Comparison of ENCODE assay signal across 18 cellular contexts in genomic region chr3:41204369-41204768, GRCh38. TPM values are rescaled to one million over a fixed set of nuclear protein-coding genes. Genes with fewer than 3 reads are reported as not detected.
A peak's percentile ranks its signal among the peaks of the same experiment; 100 is the strongest.
DNase-seq lines count a peak whose midpoint lies in the region; ATAC-seq and TF ChIP-seq lines count a peak whose summit lies in the region.
"Had no signal": no experiment of that assay in that cellular context is flagged by ENCODE, and none has a peak within 500 bp of the region (broad histone marks: within the 10 kb centered on the region; RNA-seq: fewer than 3 reads in every experiment).

No MANE protein-coding gene starts in this region.

- no peaks in the 10 kb centered on the region for H4K20me1 ChIP-seq in H9 (ENCODE audit: control insufficient read depth, insufficient read depth, insufficient read length)

- intact Hi-C loops in esophagus squamous epithelium (cut with DNase I), result no loop called here

- no peak for ATAC-seq in T-helper 17 cell
- ATAC-seq: gastroesophageal sphincter; stimulated activated naive CD8-positive, alpha-beta T cell treated with anti-CD3 and anti-CD28 coated beads, Interleukin-15, amount 100 ng/mL, for 72 hours had no signal

- peaks cover 87% of the 10 kb centered on the region for H3K4me1 Mint-ChIP-seq in activated naive CD4-positive, alpha-beta T cell treated with anti-CD3 and anti-CD28 coated beads, Interleukin-2, amount 50 U/mL, for 24 hours
- peaks cover 71% of the 10 kb centered on the region for H3K4me1 Mint-ChIP-seq in T-helper 17 cell
- H3K4me1 Mint-ChIP-seq in glutamatergic neuron (ENCODE audit: low read depth, unreplicated experiment), result peaks cover 48% of the 10 kb centered on the region
- H3K4me1 Mint-ChIP-seq in H9, result peaks cover 71 to 79% of the 10 kb centered on the region in 2 experiments

- no peak overlapping the region for H3K56ac ChIP-seq in H9 (ENCODE audit: insufficient read length, low read depth, low read length)

- H3K23me2 ChIP-seq in H9 (ENCODE audit: insufficient read length, low read depth, low read length, poor library complexity, severe bottlenecking), result peaks cover 14% of the 10 kb centered on the region

- H2AFZ ChIP-seq in H9 (ENCODE audit: low read length), result no peak overlapping the region
- H2AFZ ChIP-seq: GM23248 had no signal

- DNase-seq in activated naive CD4-positive, alpha-beta T cell (lab: John Stamatoyannopoulos, UW), result no peak
- DNase-seq in T-helper 17 cell (no peak), glutamatergic neuron (no peak), esophagus squamous epithelium (lab: John Stamatoyannopoulos, UW) (no peak), H9 (no peak), HPDE6-E6E7 (ENCODE audit: extremely low spot score) (no peak)
- DNase-seq: activated CD4-positive, alpha-beta T cell treated with anti-CD3 and anti-CD28 coated beads, Interleukin-2, amount 50 U/mL, for 1 hour; COR-L47; GM23248; Kasumi-1; NCI-H1436; SJCRH30; stimulated activated CD4-positive, alpha-beta T cell treated with anti-CD3 and anti-CD28 coated beads, Interleukin-15, amount 100 ng/mL, for 24 hours; stimulated activated naive CD8-positive, alpha-beta T cell treated with anti-CD3 and anti-CD28 coated beads, Interleukin-15, amount 100 ng/mL, for 72 hours had no signal

- no peak overlapping the region for H3K18ac ChIP-seq in H9 (ENCODE audit: insufficient read length, low read depth, low read length)

- H3K9me3 Mint-ChIP-seq in activated naive CD4-positive, alpha-beta T cell treated with anti-CD3 and anti-CD28 coated beads, Interleukin-2, amount 50 U/mL, for 24 hours, result no peaks in the 10 kb centered on the region
- H3K9me3 Mint-ChIP-seq in glutamatergic neuron (ENCODE audit: unreplicated experiment) (peaks cover 6% of the 10 kb centered on the region), H9 (no peaks in the 10 kb centered on the region)

- H3K4me1 ChIP-seq in skeletal muscle satellite cell (ENCODE audit: control insufficient read depth, insufficient read depth, low read length) (peaks cover 40% of the 10 kb centered on the region), esophagus squamous epithelium (peaks cover 15 to 85% (median 47%) of the 10 kb centered on the region in 3 donors), H9 (ENCODE audit: insufficient read depth, low read length) (peaks cover 2% of the 10 kb centered on the region; the same call in 1 of the 2 replicates)

- 71 to 73% methylated on average over 1 of the region's 1 CpG for WGBS in esophagus squamous epithelium, 2 donors
- no CpG with 5 or more reads among the region's 1 CpG for WGBS in H9 (ENCODE audit: extremely low coverage, insufficient read length, low lambda C conversion rate)

- H3K36me3 ChIP-seq in skeletal muscle satellite cell (ENCODE audit: insufficient read depth, low read length) (no peaks in the 10 kb centered on the region), esophagus squamous epithelium (no peaks in the 10 kb centered on the region)
- H3K36me3 ChIP-seq: gastroesophageal sphincter, vagina had no signal

- peak overlapping the region; percentile 62 for H3K4me3 Mint-ChIP-seq in activated naive CD4-positive, alpha-beta T cell treated with anti-CD3 and anti-CD28 coated beads, Interleukin-2, amount 50 U/mL, for 24 hours
- H3K4me3 Mint-ChIP-seq in T-helper 17 cell (peak overlapping the region; percentile 36), glutamatergic neuron (ENCODE audit: unreplicated experiment) (peak overlapping the region; percentile 30), H9 (no peak overlapping the region)

- H3K4me3 ChIP-seq in skeletal muscle satellite cell (ENCODE audit: low read length) (no peak overlapping the region), esophagus squamous epithelium (peak overlapping the region in 1 of 4 donors; percentile 1)
- H3K4me3 ChIP-seq: gastroesophageal sphincter, GM23248, SJCRH30 had no signal

- H2BK15ac ChIP-seq in H9 (ENCODE audit: low read depth, low read length), result no peak overlapping the region

- peak overlapping the region; percentile 70 for H3K27ac Mint-ChIP-seq in activated naive CD4-positive, alpha-beta T cell treated with anti-CD3 and anti-CD28 coated beads, Interleukin-2, amount 50 U/mL, for 24 hours
- no peak overlapping the region for H3K27ac Mint-ChIP-seq in T-helper 17 cell
- H3K27ac Mint-ChIP-seq in glutamatergic neuron (ENCODE audit: unreplicated experiment), result no peak overlapping the region
- no peak overlapping the region for H3K27ac Mint-ChIP-seq in H9
- H3K27ac Mint-ChIP-seq: stimulated activated naive CD8-positive, alpha-beta T cell treated with anti-CD3 and anti-CD28 coated beads, Interleukin-15, amount 100 ng/mL, for 72 hours had no signal

- H3K9ac ChIP-seq in skeletal muscle satellite cell (ENCODE audit: low read depth, low read length), result no peak overlapping the region
- no peak overlapping the region for H3K9ac ChIP-seq in H9 (ENCODE audit: extremely low read depth, insufficient read length, low read length)
- H3K9ac ChIP-seq: GM23248 had no signal

- H3K27me3 ChIP-seq in skeletal muscle satellite cell (ENCODE audit: control insufficient read depth, insufficient read depth, low read length) (no peaks in the 10 kb centered on the region), esophagus squamous epithelium (no peaks in the 10 kb centered on the region), H9 (ENCODE audit: insufficient read depth, low read length) (no peaks in the 10 kb centered on the region)
- H3K27me3 ChIP-seq: gastroesophageal sphincter, SJCRH30, vagina had no signal

- no peak overlapping the region for H4K91ac ChIP-seq in H9 (ENCODE audit: insufficient read length, low read depth, low read length)

- peaks cover 5% of the 10 kb centered on the region for H3K79me1 ChIP-seq in H9 (ENCODE audit: insufficient read depth, low read depth, low read length, poor library complexity, severe bottlenecking)

- H3K27ac ChIP-seq in esophagus squamous epithelium, result no peak overlapping the region
- no peak overlapping the region for H3K27ac ChIP-seq in H9 (ENCODE audit: insufficient read length, low read depth, low read length)
- H3K27ac ChIP-seq: gastroesophageal sphincter, GM23248, SJCRH30, vagina had no signal

- H4K8ac ChIP-seq in H9 (replicated peaks; ENCODE audit: insufficient read length, low read depth, low read length), result no peak overlapping the region

- no peak for TF ChIP-seq CTCF in glutamatergic neuron (IDR thresholded peaks at IDR 0.05; ENCODE audit: partially characterized antibody, unreplicated experiment)
- TF ChIP-seq CTCF in esophagus squamous epithelium (IDR thresholded peaks at IDR 0.05), result no peak
- TF ChIP-seq CTCF in H9 (conservative IDR thresholded peaks at IDR 0.05), result no peak

- H3K9me3 ChIP-seq in T-helper 17 cell (ENCODE audit: control insufficient read depth, low read length, poor library complexity, severe bottlenecking), result no peaks in the 10 kb centered on the region
- no peaks in the 10 kb centered on the region for H3K9me3 ChIP-seq in skeletal muscle satellite cell (replicated peaks; ENCODE audit: low read length)
- no peaks in the 10 kb centered on the region for H3K9me3 ChIP-seq in esophagus squamous epithelium
- H3K9me3 ChIP-seq in H9 (ENCODE audit: control insufficient read depth, low read depth, low read length), result no peaks in the 10 kb centered on the region
- H3K9me3 ChIP-seq: gastroesophageal sphincter, SJCRH30, vagina had no signal

- peak overlapping the region; percentile 75 for H3K4me2 ChIP-seq in skeletal muscle satellite cell (ENCODE audit: low read length)
- H3K4me2 ChIP-seq in H9 (ENCODE audit: insufficient read depth, insufficient read length, low read length), result no peak overlapping the region

- H3K4ac ChIP-seq in H9 (ENCODE audit: low read depth, low read length), result no peak overlapping the region

- H2BK12ac ChIP-seq in H9 (ENCODE audit: insufficient read length, low read depth, low read length), result no peak overlapping the region

- H2BK120ac ChIP-seq in H9 (ENCODE audit: low read depth, low read length, poor library complexity, severe bottlenecking), result no peak overlapping the region

- peaks cover 7% of the 10 kb centered on the region for H3K36me3 Mint-ChIP-seq in activated naive CD4-positive, alpha-beta T cell treated with anti-CD3 and anti-CD28 coated beads, Interleukin-2, amount 50 U/mL, for 24 hours
- H3K36me3 Mint-ChIP-seq in T-helper 17 cell (ENCODE audit: low read depth), result peaks cover under 1% of the 10 kb centered on the region
- no peaks in the 10 kb centered on the region for H3K36me3 Mint-ChIP-seq in glutamatergic neuron (ENCODE audit: unreplicated experiment)
- H3K36me3 Mint-ChIP-seq in H9 (ENCODE audit: insufficient read depth in 1 of 3, low read depth in 3 of 3), result peaks cover 8 to 22% (median 9%) of the 10 kb centered on the region in 3 experiments

- no peak overlapping the region for H2BK5ac ChIP-seq in H9 (ENCODE audit: insufficient read length, low read length)

- H2BK20ac ChIP-seq in H9 (ENCODE audit: low read depth, low read length, poor library complexity, severe bottlenecking), result no peak overlapping the region

- H3K14ac ChIP-seq in H9 (ENCODE audit: insufficient read depth, low read length), result no peak overlapping the region

- H4K5ac ChIP-seq in H9 (ENCODE audit: insufficient read length, low read depth, low read length), result no peak overlapping the region

- no peak overlapping the region for H2AK5ac ChIP-seq in H9 (ENCODE audit: insufficient read length, low read length)

- no peaks in the 10 kb centered on the region for H3K27me3 Mint-ChIP-seq in activated naive CD4-positive, alpha-beta T cell treated with anti-CD3 and anti-CD28 coated beads, Interleukin-2, amount 50 U/mL, for 24 hours
- H3K27me3 Mint-ChIP-seq in T-helper 17 cell (no peaks in the 10 kb centered on the region), glutamatergic neuron (ENCODE audit: unreplicated experiment) (no peaks in the 10 kb centered on the region), H9 (ENCODE audit: low read depth) (no peaks in the 10 kb centered on the region)
- H3K27me3 Mint-ChIP-seq: stimulated activated naive CD8-positive, alpha-beta T cell treated with anti-CD3 and anti-CD28 coated beads, Interleukin-15, amount 100 ng/mL, for 72 hours had no signal

- peaks cover 77% of the 10 kb centered on the region for H3K79me2 ChIP-seq in H9 (ENCODE audit: insufficient read depth, low read length)

- no peak overlapping the region for H3K23ac ChIP-seq in H9 (ENCODE audit: insufficient read length, low read depth, low read length)

- TF ChIP-seq POLR2A in esophagus squamous epithelium (IDR thresholded peaks at IDR 0.05), result no peak

- no peak overlapping the region for H3T11ph ChIP-seq in H9 (ENCODE audit: low read length)

RNA-seq across cellular contexts. Expression of gene CTNNB1, which starts 5.1 kb away (rescaled TPM):
- total RNA-seq in T-helper 17 cell (100 to 1,000 TPM; 161 to 177 TPM), glutamatergic neuron (ENCODE audit: unreplicated experiment) (269 TPM), esophagus squamous epithelium (100 to 1,000 TPM; 219 to 430 (median 290) TPM), H9 (2021) (500 and 505 TPM in 2 replicates)
- 552 and 606 TPM in 2 replicates for total RNA-seq in skeletal muscle satellite cell (2012; rRNA removed)

Comparison
In these comparisons a context has a peak if more than half of its experiments do, and no peak if none do; other contexts are left out.
1. H3K4me3 Mint-ChIP-seq: peak in activated naive CD4-positive, alpha-beta T cell treated with anti-CD3 and anti-CD28 coated beads, Interleukin-2, amount 50 U/mL, for 24 hours (single experiment), T-helper 17 cell (single experiment) and glutamatergic neuron (single experiment); none in H9 (0 of 2).